In the genomic region with DNA sequence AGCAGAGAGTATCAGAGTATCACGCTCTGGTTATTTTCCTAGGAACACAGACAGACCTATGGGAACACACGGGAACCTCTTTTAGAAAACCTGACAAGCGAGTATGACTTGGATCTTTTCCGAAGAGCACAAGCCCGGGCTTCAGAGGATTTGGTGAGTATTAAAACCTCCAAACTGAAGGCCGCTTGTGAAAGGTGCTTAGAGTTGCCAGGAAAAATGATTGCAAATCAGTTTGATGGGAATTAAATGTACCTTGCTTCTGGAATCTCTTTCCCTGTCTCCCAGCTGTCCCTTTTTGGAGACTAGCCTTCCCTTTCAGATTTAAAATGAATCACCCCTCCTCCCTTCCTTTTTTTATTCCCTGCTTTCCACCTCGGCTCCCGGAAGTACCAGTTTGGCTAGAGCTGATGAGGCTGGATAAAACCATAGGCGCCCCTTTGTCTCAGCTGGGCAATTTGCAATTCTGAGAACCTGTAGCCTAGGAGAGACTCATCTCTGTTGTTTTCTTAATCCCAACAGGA, we compare ENCODE assay signal across 12 cellular contexts. TPM values are rescaled to one million over a fixed set of nuclear protein-coding genes. Genes with fewer than 3 reads are reported as not detected.
DNase-seq lines count a peak whose midpoint lies in the region; ATAC-seq and TF ChIP-seq lines count a peak whose summit lies in the region.
"Had no signal": no experiment of that assay in that cellular context is flagged by ENCODE, and none has a peak within 500 bp of the region (broad histone marks: within the 10 kb centered on the region; RNA-seq: fewer than 3 reads in every experiment).

No MANE protein-coding gene starts in this region.

- no peak overlapping the region for H3K4me3 ChIP-seq in Karpas-422 (ENCODE audit: low read length)
- H3K4me3 ChIP-seq: GM12878 had no signal

- H3K27me3 ChIP-seq in Karpas-422 (ENCODE audit: low read length) = no peaks in the 10 kb centered on the region

- DNase-seq in activated naive CD4-positive, alpha-beta T cell treated with anti-CD3 and anti-CD28 coated beads, Interleukin-2, amount 50 U/mL, for 72 hours (ENCODE audit: low spot score in 2 of 2) = no peak
- DNase-seq in medulla oblongata (ENCODE audit: extremely low spot score) = peak; percentile 33
- DNase-seq in type B pancreatic cell (ENCODE audit: extremely low spot score, unreplicated experiment) = no peak
- DNase-seq in AG08396 (ENCODE audit: low spot score) = no peak
- DNase-seq in Karpas-422 = no peak
- DNase-seq: NCI-H2171 treated with DMSO at 0.1 percent for 48 hours had no signal

- H3K9me3 ChIP-seq in Karpas-422 (ENCODE audit: low read length) = no peaks in the 10 kb centered on the region

- H4K20me1 ChIP-seq in Karpas-422 (ENCODE audit: insufficient read depth, low read depth, low read length) = peaks cover 11% of the 10 kb centered on the region; the same call in 1 of the 2 replicates

- no peak overlapping the region for H3K27ac ChIP-seq in Karpas-422 (ENCODE audit: low read length)

- intact Hi-C loops in dendritic cell treated with granulocyte-macrophage colony-stimulating factor and Interleukin-4, amounts not matched to agents 40 ng/mL and 50 ng/mL, for 4 days (cut with micrococcal nuclease) = no loop called here

- peak overlapping the region; percentile 88 for H3K27ac Mint-ChIP-seq in activated naive CD4-positive, alpha-beta T cell treated with anti-CD3 and anti-CD28 coated beads, Interleukin-2, amount 50 U/mL, for 24 hours
- H3K27ac Mint-ChIP-seq in activated naive CD4-positive, alpha-beta T cell treated with anti-CD3 and anti-CD28 coated beads, Interleukin-2, amount 50 U/mL, for 72 hours = peak overlapping the region in 1 of 2 donors; percentile 45
- H3K27ac Mint-ChIP-seq in dendritic cell treated with granulocyte-macrophage colony-stimulating factor and Interleukin-4, amounts not matched to agents 40 ng/mL and 50 ng/mL, for 4 days = peak overlapping the region; percentile 19
- peak overlapping the region; percentile 61 for H3K27ac Mint-ChIP-seq in type B pancreatic cell

- H3K9me2 ChIP-seq in Karpas-422 (replicated peaks; ENCODE audit: insufficient read depth, low read length) = no peaks in the 10 kb centered on the region

- peaks cover 32% of the 10 kb centered on the region for H3K79me2 ChIP-seq in Karpas-422 (ENCODE audit: low read length)

- peaks cover 5% of the 10 kb centered on the region for H3K9me3 Mint-ChIP-seq in activated naive CD4-positive, alpha-beta T cell treated with anti-CD3 and anti-CD28 coated beads, Interleukin-2, amount 50 U/mL, for 24 hours
- H3K9me3 Mint-ChIP-seq in activated naive CD4-positive, alpha-beta T cell treated with anti-CD3 and anti-CD28 coated beads, Interleukin-2, amount 50 U/mL, for 72 hours = no peaks in the 10 kb centered on the region
- no peaks in the 10 kb centered on the region for H3K9me3 Mint-ChIP-seq in dendritic cell treated with granulocyte-macrophage colony-stimulating factor and Interleukin-4, amounts not matched to agents 40 ng/mL and 50 ng/mL, for 4 days
- H3K9me3 Mint-ChIP-seq in type B pancreatic cell = no peaks in the 10 kb centered on the region

- peaks cover 17% of the 10 kb centered on the region for H3K36me3 Mint-ChIP-seq in activated naive CD4-positive, alpha-beta T cell treated with anti-CD3 and anti-CD28 coated beads, Interleukin-2, amount 50 U/mL, for 24 hours
- H3K36me3 Mint-ChIP-seq in activated naive CD4-positive, alpha-beta T cell treated with anti-CD3 and anti-CD28 coated beads, Interleukin-2, amount 50 U/mL, for 72 hours = peaks cover 12 to 48% of the 10 kb centered on the region in 2 donors
- H3K36me3 Mint-ChIP-seq in dendritic cell treated with granulocyte-macrophage colony-stimulating factor and Interleukin-4, amounts not matched to agents 40 ng/mL and 50 ng/mL, for 4 days (ENCODE audit: low read depth) = peaks cover 94% of the 10 kb centered on the region
- peaks cover 17% of the 10 kb centered on the region for H3K36me3 Mint-ChIP-seq in type B pancreatic cell

- no peak overlapping the region for H3K4me2 ChIP-seq in Karpas-422 (ENCODE audit: low read depth, low read length, poor library complexity, severe bottlenecking)

- no peak overlapping the region for H3K9ac ChIP-seq in Karpas-422 (ENCODE audit: low read length)

- no peak for ATAC-seq in activated naive CD4-positive, alpha-beta T cell treated with anti-CD3 and anti-CD28 coated beads, Interleukin-2, amount 50 U/mL, for 72 hours
- no peak for ATAC-seq in HG03520 (IDR thresholded peaks at IDR 0.05; ENCODE audit: unreplicated experiment)
- ATAC-seq: GM12878 had no signal

- H3K4me1 Mint-ChIP-seq in activated naive CD4-positive, alpha-beta T cell treated with anti-CD3 and anti-CD28 coated beads, Interleukin-2, amount 50 U/mL, for 24 hours = peaks cover 73% of the 10 kb centered on the region
- peaks cover 13% of the 10 kb centered on the region for H3K4me1 Mint-ChIP-seq in dendritic cell treated with granulocyte-macrophage colony-stimulating factor and Interleukin-4, amounts not matched to agents 40 ng/mL and 50 ng/mL, for 4 days (ENCODE audit: low read depth)
- no peaks in the 10 kb centered on the region for H3K4me1 Mint-ChIP-seq in type B pancreatic cell (ENCODE audit: unreplicated experiment)

- no peaks in the 10 kb centered on the region for H3K4me1 ChIP-seq in Karpas-422 (ENCODE audit: low read length)

- TF ChIP-seq CTCF in type B pancreatic cell (conservative IDR thresholded peaks at IDR 0.05) = no peak

- no peak overlapping the region for H2AFZ ChIP-seq in Karpas-422 (ENCODE audit: low read length)

- H3K36me3 ChIP-seq in Karpas-422 (ENCODE audit: insufficient read depth, low read length) = peaks cover 27% of the 10 kb centered on the region; the same call in 1 of the 2 replicates

- no peak overlapping the region for H3K4me3 Mint-ChIP-seq in activated naive CD4-positive, alpha-beta T cell treated with anti-CD3 and anti-CD28 coated beads, Interleukin-2, amount 50 U/mL, for 24 hours
- no peak overlapping the region for H3K4me3 Mint-ChIP-seq in dendritic cell treated with granulocyte-macrophage colony-stimulating factor and Interleukin-4, amounts not matched to agents 40 ng/mL and 50 ng/mL, for 4 days
- H3K4me3 Mint-ChIP-seq in type B pancreatic cell = no peak overlapping the region

- H3K27me3 Mint-ChIP-seq in activated naive CD4-positive, alpha-beta T cell treated with anti-CD3 and anti-CD28 coated beads, Interleukin-2, amount 50 U/mL, for 24 hours = no peaks in the 10 kb centered on the region
- no peaks in the 10 kb centered on the region for H3K27me3 Mint-ChIP-seq in dendritic cell treated with granulocyte-macrophage colony-stimulating factor and Interleukin-4, amounts not matched to agents 40 ng/mL and 50 ng/mL, for 4 days
- H3K27me3 Mint-ChIP-seq in type B pancreatic cell = no peaks in the 10 kb centered on the region

RNA-seq across cellular contexts. Expression of a gene that starts 27.3 kb away (rescaled TPM):
- 100 to 1,000 TPM in 1 of 2 donors, 10 to 100 TPM in 1; 75.4 to 119 TPM for total RNA-seq in activated naive CD4-positive, alpha-beta T cell treated with anti-CD3 and anti-CD28 coated beads, Interleukin-2, amount 50 U/mL, for 72 hours
- 49.0 and 64.0 TPM in 2 replicates for total RNA-seq in type B pancreatic cell (ENCODE audit: low replicate concordance)
- total RNA-seq in Karpas-422 (2014; rRNA removed; shearing (Covaris generic); ENCODE audit: low replicate concordance) = 14.2 and 45.8 TPM in 2 replicates

RNA-seq across cellular contexts. Expression of a gene that starts 32.0 kb away (rescaled TPM):
- not detected for total RNA-seq in activated naive CD4-positive, alpha-beta T cell treated with anti-CD3 and anti-CD28 coated beads, Interleukin-2, amount 50 U/mL, for 72 hours
- not detected in 2 replicates for total RNA-seq in type B pancreatic cell (ENCODE audit: low replicate concordance)
- not detected in 2 replicates for total RNA-seq in Karpas-422 (2014; rRNA removed; shearing (Covaris generic); ENCODE audit: low replicate concordance)
- total RNA-seq: GM12878; subcutaneous adipose tissue; T-helper 1 cell treated with Interleukin-12 subunit alpha and Interleukin-12 subunit beta and Interleukin-4 antibody, amounts not matched to agents 30 ng/mL and 1 ng/mL, for 36 hours had no signal

RNA-seq across cellular contexts. Expression of a gene that starts 51.9 kb away (rescaled TPM):
- total RNA-seq in activated naive CD4-positive, alpha-beta T cell treated with anti-CD3 and anti-CD28 coated beads, Interleukin-2, amount 50 U/mL, for 72 hours = 10 to 100 TPM; 13.3 to 25.0 TPM
- total RNA-seq in type B pancreatic cell (ENCODE audit: low replicate concordance) = 8.4 and 13.0 TPM in 2 replicates
- 0.52 TPM in 1 of 2 replicates, not detected in the other for total RNA-seq in Karpas-422 (2014; rRNA removed; shearing (Covaris generic); ENCODE audit: low replicate concordance)
